In the genomic region with DNA sequence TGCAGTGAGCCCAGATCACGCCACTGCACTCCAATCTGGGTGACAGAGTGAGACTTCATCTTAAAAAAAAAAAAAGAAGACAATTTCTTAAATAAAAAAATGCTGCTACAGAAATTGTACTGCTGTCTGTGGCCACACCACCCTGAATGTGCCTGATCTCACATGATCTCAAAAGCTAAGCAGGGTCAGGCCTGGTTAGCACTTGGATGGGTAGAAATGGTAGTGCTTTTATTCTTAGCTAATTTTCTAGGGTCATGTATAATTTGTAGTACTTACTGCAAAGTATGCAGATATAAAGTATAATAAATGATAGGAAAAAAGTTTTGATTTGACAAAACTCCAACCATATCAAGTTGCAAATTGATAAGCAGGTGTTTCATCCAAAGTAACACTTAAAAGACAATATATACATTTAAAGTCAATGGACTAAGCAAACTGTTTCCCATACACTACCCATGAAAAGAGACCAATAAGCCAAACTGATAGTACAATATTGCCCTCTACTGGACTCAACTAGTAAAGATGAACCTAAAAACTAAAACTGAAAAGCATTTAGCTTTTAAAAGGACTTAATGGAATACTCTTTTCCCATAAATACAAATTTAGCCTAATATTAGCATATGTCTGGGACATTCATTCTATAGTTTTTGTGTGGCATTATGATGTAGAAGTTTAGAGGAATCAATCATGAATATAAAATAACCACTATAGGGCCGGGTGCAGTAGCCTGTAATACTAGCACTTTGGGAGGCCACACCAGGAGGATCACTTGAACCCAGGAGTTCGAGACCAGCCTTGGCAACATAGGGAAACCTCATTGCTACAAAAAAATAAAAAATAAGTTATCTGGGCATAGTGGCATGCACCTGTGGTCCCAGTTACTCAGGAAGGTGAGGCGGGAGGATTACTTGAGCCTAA, we compare ENCODE assay signal across 9 cellular contexts. TPM values are rescaled to one million over a fixed set of nuclear protein-coding genes. Genes with fewer than 3 reads are reported as not detected.
DNase-seq lines count a peak whose midpoint lies in the region; ATAC-seq and TF ChIP-seq lines count a peak whose summit lies in the region.
"Had no signal": no experiment of that assay in that cellular context is flagged by ENCODE, and none has a peak within 500 bp of the region (broad histone marks: within the 10 kb centered on the region; RNA-seq: fewer than 3 reads in every experiment).

No MANE protein-coding gene starts in this region.

- CTCF ChIA-PET in activated CD8-positive, alpha-beta memory T cell treated with anti-CD3 and anti-CD28 coated beads, Interleukin-2, amount 10 ng/mL, durations not matched to agents 7 days and 5 days (lab: Charles Lee) = interaction anchor here (0.6 to 4.8 kb wide), 35 partner anchors 9 to 323 kb away, joined by 3 to 61 read pairs (median 4); no protein-coding TSS in a partner anchor
- CTCF ChIA-PET in activated naive CD4-positive, alpha-beta T cell treated with anti-CD3 and anti-CD28 coated beads for 36 hours (lab: Charles Lee) = interaction anchor here (0.6 to 11.0 kb wide), 42 partner anchors 9 to 462 kb away, joined by 3 to 128 read pairs (median 4); a partner anchor contains a TSS

- intact Hi-C loops in activated naive CD4-positive, alpha-beta T cell treated with anti-CD3 and anti-CD28 coated beads for 36 hours (cut with micrococcal nuclease) = loop anchor here (1.0 to 2.0 kb wide), 7 partner anchors 118 to 292 kb away; a partner anchor contains a TSS

- no peaks in the 10 kb centered on the region for H3K27me3 Mint-ChIP-seq in activated CD8-positive, alpha-beta memory T cell treated with anti-CD3 and anti-CD28 coated beads, Interleukin-2, amount 10 ng/mL, durations not matched to agents 7 days and 5 days
- H3K27me3 Mint-ChIP-seq in activated naive CD4-positive, alpha-beta T cell treated with anti-CD3 and anti-CD28 coated beads for 36 hours (ENCODE audit: low read depth) = no peaks in the 10 kb centered on the region
- H3K27me3 Mint-ChIP-seq: activated naive CD4-positive, alpha-beta T cell treated with anti-CD3 and anti-CD28 coated beads, Interleukin-2, amount 50 U/mL, for 24 hours had no signal

- peak; percentile 69 for ATAC-seq in activated CD8-positive, alpha-beta memory T cell treated with anti-CD3 and anti-CD28 coated beads, Interleukin-2, amount 10 ng/mL, durations not matched to agents 7 days and 5 days
- no peak for ATAC-seq in HG03095 (IDR thresholded peaks at IDR 0.05; ENCODE audit: unreplicated experiment)

- no peaks in the 10 kb centered on the region for H3K9me3 Mint-ChIP-seq in activated CD8-positive, alpha-beta memory T cell treated with anti-CD3 and anti-CD28 coated beads, Interleukin-2, amount 10 ng/mL, durations not matched to agents 7 days and 5 days (ENCODE audit: low read depth)
- H3K9me3 Mint-ChIP-seq in activated naive CD4-positive, alpha-beta T cell treated with anti-CD3 and anti-CD28 coated beads for 36 hours = no peaks in the 10 kb centered on the region
- H3K9me3 Mint-ChIP-seq: activated naive CD4-positive, alpha-beta T cell treated with anti-CD3 and anti-CD28 coated beads, Interleukin-2, amount 50 U/mL, for 24 hours had no signal

- peaks cover 4% of the 10 kb centered on the region for H3K4me1 Mint-ChIP-seq in activated CD8-positive, alpha-beta memory T cell treated with anti-CD3 and anti-CD28 coated beads, Interleukin-2, amount 10 ng/mL, durations not matched to agents 7 days and 5 days
- H3K4me1 Mint-ChIP-seq in activated naive CD4-positive, alpha-beta T cell treated with anti-CD3 and anti-CD28 coated beads for 36 hours (ENCODE audit: low read depth) = no peaks in the 10 kb centered on the region
- H3K4me1 Mint-ChIP-seq: activated naive CD4-positive, alpha-beta T cell treated with anti-CD3 and anti-CD28 coated beads, Interleukin-2, amount 50 U/mL, for 24 hours had no signal

- TF ChIP-seq CTCF in choroid plexus epithelial cell (conservative IDR thresholded peaks at IDR 0.05; ENCODE audit: low read depth, low read length) = peak; percentile 53

- peaks cover 2% of the 10 kb centered on the region for H3K36me3 Mint-ChIP-seq in activated CD8-positive, alpha-beta memory T cell treated with anti-CD3 and anti-CD28 coated beads, Interleukin-2, amount 10 ng/mL, durations not matched to agents 7 days and 5 days
- peaks cover 1% of the 10 kb centered on the region for H3K36me3 Mint-ChIP-seq in activated naive CD4-positive, alpha-beta T cell treated with anti-CD3 and anti-CD28 coated beads for 36 hours (ENCODE audit: low read depth)
- H3K36me3 Mint-ChIP-seq: activated naive CD4-positive, alpha-beta T cell treated with anti-CD3 and anti-CD28 coated beads, Interleukin-2, amount 50 U/mL, for 24 hours had no signal

- no peak overlapping the region for H3K27ac Mint-ChIP-seq in activated CD8-positive, alpha-beta memory T cell treated with anti-CD3 and anti-CD28 coated beads, Interleukin-2, amount 10 ng/mL, durations not matched to agents 7 days and 5 days
- no peak overlapping the region for H3K27ac Mint-ChIP-seq in activated naive CD4-positive, alpha-beta T cell treated with anti-CD3 and anti-CD28 coated beads for 36 hours
- H3K27ac Mint-ChIP-seq: activated naive CD4-positive, alpha-beta T cell treated with anti-CD3 and anti-CD28 coated beads, Interleukin-2, amount 50 U/mL, for 24 hours had no signal

- no peak overlapping the region for H3K4me3 ChIP-seq in choroid plexus epithelial cell (ENCODE audit: low read depth, low read length)

- H3K4me3 Mint-ChIP-seq in activated CD8-positive, alpha-beta memory T cell treated with anti-CD3 and anti-CD28 coated beads, Interleukin-2, amount 10 ng/mL, durations not matched to agents 7 days and 5 days = no peak overlapping the region
- no peak overlapping the region for H3K4me3 Mint-ChIP-seq in activated naive CD4-positive, alpha-beta T cell treated with anti-CD3 and anti-CD28 coated beads for 36 hours
- H3K4me3 Mint-ChIP-seq: activated naive CD4-positive, alpha-beta T cell treated with anti-CD3 and anti-CD28 coated beads, Interleukin-2, amount 50 U/mL, for 24 hours had no signal

- no peak for DNase-seq in activated CD8-positive, alpha-beta memory T cell treated with anti-CD3 and anti-CD28 coated beads, Interleukin-2, amount 10 ng/mL, durations not matched to agents 7 days and 5 days
- no peak for DNase-seq in activated CD8-positive, alpha-beta memory T cell treated with anti-CD3 and anti-CD28 coated beads, Interleukin-2, amount 50 U/mL, for 4 hours
- DNase-seq in HuH-7 (ENCODE audit: low spot score) = peak; percentile 43
- peak; percentile 66 for DNase-seq in NOMO-1 treated with DMSO at 0.1 percent for 48 hours (lab: John Stamatoyannopoulos, UW; ENCODE audit: unreplicated experiment)
- DNase-seq in choroid plexus epithelial cell (ENCODE audit: low read depth) = peak; percentile 74
- DNase-seq in midbrain (lab: John Stamatoyannopoulos, UW) = peak; percentile 56
- DNase-seq in activated naive CD4-positive, alpha-beta T cell treated with anti-CD3 and anti-CD28 coated beads for 36 hours = no peak

RNA-seq across cellular contexts. Expression of a gene that starts 18.6 kb away (rescaled TPM):
- 10 to 100 TPM; 19.4 to 21.8 TPM for total RNA-seq in activated CD8-positive, alpha-beta memory T cell treated with anti-CD3 and anti-CD28 coated beads, Interleukin-2, amount 10 ng/mL, durations not matched to agents 7 days and 5 days
- total RNA-seq in activated naive CD4-positive, alpha-beta T cell treated with anti-CD3 and anti-CD28 coated beads for 36 hours = 10 to 100 TPM; 16.0 to 17.1 TPM

RNA-seq across cellular contexts. Expression of a gene that starts 19.2 kb away (rescaled TPM):
- total RNA-seq in activated CD8-positive, alpha-beta memory T cell treated with anti-CD3 and anti-CD28 coated beads, Interleukin-2, amount 10 ng/mL, durations not matched to agents 7 days and 5 days = 1 to 10 TPM; 6.7 to 9.5 TPM
- total RNA-seq in activated naive CD4-positive, alpha-beta T cell treated with anti-CD3 and anti-CD28 coated beads for 36 hours = 1 to 10 TPM; 6.0 to 6.5 TPM

Comparison
In these comparisons a context has a peak if more than half of its experiments do, and no peak if none do; other contexts are left out.
1. DNase-seq: peak in HuH-7 (single experiment), NOMO-1 treated with DMSO at 0.1 percent for 48 hours (single experiment), choroid plexus epithelial cell (single experiment) and midbrain (single experiment); none in activated CD8-positive, alpha-beta memory T cell treated with anti-CD3 and anti-CD28 coated beads, Interleukin-2, amount 10 ng/mL, durations not matched to agents 7 days and 5 days (single experiment), activated CD8-positive, alpha-beta memory T cell treated with anti-CD3 and anti-CD28 coated beads, Interleukin-2, amount 50 U/mL, for 4 hours (single experiment) and activated naive CD4-positive, alpha-beta T cell treated with anti-CD3 and anti-CD28 coated beads for 36 hours (single experiment).